ENCODE assay signal across 21 cellular contexts in genomic region chr14:52860910-52861309, GRCh38.
A peak's percentile ranks its signal among the peaks of the same experiment; 100 is the strongest.
DNase-seq lines count a peak whose midpoint lies in the region; ATAC-seq, FAIRE-seq and TF ChIP-seq lines count a peak whose summit lies in the region.
"Had no signal": no experiment of that assay in that cellular context is flagged by ENCODE, and none has a peak within 500 bp of the region (broad histone marks: within the 10 kb centered on the region; RNA-seq: fewer than 3 reads in every experiment).

No MANE protein-coding gene starts in this region.

- no peak for ATAC-seq in GM12878
- ATAC-seq: SK-N-SH treated with all-trans-retinoic acid at 6 μM for 48 hours had no signal

- H3K79me1 ChIP-seq in H9 (ENCODE audit: insufficient read depth, low read depth, low read length, poor library complexity, severe bottlenecking), result no peaks in the 10 kb centered on the region

- no peaks in the 10 kb centered on the region for H3K27me3 Mint-ChIP-seq in H9 (ENCODE audit: low read depth)
- H3K27me3 Mint-ChIP-seq: CD4-positive, alpha-beta memory T cell had no signal

- TF ChIP-seq EP300 in GM12878 (IDR thresholded peaks at IDR 0.05; ENCODE audit: borderline replicate concordance in 1 of 2, control insufficient read depth in 1 of 2, low read depth in 2 of 2, low read length in 2 of 2), result no peak

- no peak overlapping the region for H4K8ac ChIP-seq in H9 (replicated peaks; ENCODE audit: insufficient read length, low read depth, low read length)

- in situ Hi-C loops in GM12878 (cut with MboI), result no loop called here

- H2AFZ ChIP-seq in H9 (ENCODE audit: low read length) (no peak overlapping the region), GM12878 (ENCODE audit: control insufficient read depth, low read depth, low read length) (no peak overlapping the region)

- H3K9me3 ChIP-seq in H9 (ENCODE audit: control insufficient read depth, low read depth, low read length), result no peaks in the 10 kb centered on the region
- no peaks in the 10 kb centered on the region for H3K9me3 ChIP-seq in GM12878 (replicated peaks; ENCODE audit: control insufficient read depth, insufficient read depth, low read length)
- H3K9me3 ChIP-seq in subcutaneous abdominal adipose tissue (ENCODE audit: control insufficient read depth in 5 of 5, low read length in 5 of 5), result no peaks in the 10 kb centered on the region
- H3K9me3 ChIP-seq: SJCRH30 had no signal

- no TSS peak for BruUV-seq in GM12878 (replicated peaks; lab: Mats Ljungman, UMichigan)

- H3K27ac Mint-ChIP-seq in H9, result peak overlapping the region in 2 of 3 experiments; percentile 34 to 62; a peak in 1 of 7 replicates
- H3K27ac Mint-ChIP-seq: CD4-positive, alpha-beta memory T cell had no signal

- no peak overlapping the region for H3K27ac ChIP-seq in H9 (ENCODE audit: insufficient read length, low read depth, low read length)
- H3K27ac ChIP-seq in GM12878 (ENCODE audit: control insufficient read depth, insufficient read depth), result no peak overlapping the region
- peak overlapping the region; percentile 38 for H3K27ac ChIP-seq in subcutaneous abdominal adipose tissue (ENCODE audit: low read depth, low read length)
- H3K27ac ChIP-seq: SJCRH30 had no signal

- peak; percentile 16; the same call in 1 of the 2 replicates for TF ChIP-seq RAD21 in GM12878 (IDR thresholded peaks at IDR 0.05; ENCODE audit: insufficient read depth, low read depth, low read length)

- no peak overlapping the region for H3K4ac ChIP-seq in H9 (ENCODE audit: low read depth, low read length)

- peaks cover 28 to 73% (median 69%) of the 10 kb centered on the region in 3 experiments for H3K36me3 Mint-ChIP-seq in H9 (ENCODE audit: insufficient read depth in 1 of 3, low read depth in 3 of 3)
- H3K36me3 Mint-ChIP-seq: CD4-positive, alpha-beta memory T cell had no signal

- no peak for DNase-seq in H9
- DNase-seq in MV-4-11 (lab: John Stamatoyannopoulos, UW), result peak; percentile 42
- no peak for DNase-seq in GM12878 (ENCODE audit: low read depth, low spot score)
- no peak for DNase-seq in activated gamma-delta T cell treated with Interleukin-2 at 50 U/mL for 16 hours
- no peak for DNase-seq in putamen (ENCODE audit: low spot score)
- no peak for DNase-seq in NAMALWA (ENCODE audit: low spot score)
- DNase-seq: C1 segment of cervical spinal cord; CD4-positive, alpha-beta memory T cell; COR-L47; DMS53; H7; Kasumi-1; NCI-H2029; NCI-H446; NCI-H524 treated with DMSO at 0.1 percent for 48 hours; NCI-H774; SJCRH30; T-helper 2 cell had no signal

- no peaks in the 10 kb centered on the region for H3K27me3 ChIP-seq in H9 (ENCODE audit: insufficient read depth, low read length)
- H3K27me3 ChIP-seq in GM12878 (replicated peaks in 1 of 2; ENCODE audit: control insufficient read depth in 2 of 2, insufficient read depth in 2 of 2, low read length in 1 of 2), result no peaks in the 10 kb centered on the region
- H3K27me3 ChIP-seq in subcutaneous abdominal adipose tissue (ENCODE audit: control insufficient read depth in 5 of 5, insufficient read depth in 4 of 5, low read length in 5 of 5), result no peaks in the 10 kb centered on the region
- H3K27me3 ChIP-seq: SJCRH30 had no signal

- no peak for TF ChIP-seq CTCF in H9 (conservative IDR thresholded peaks at IDR 0.05)
- TF ChIP-seq CTCF in GM12878 (IDR thresholded peaks at IDR 0.05 in 2 of 3, conservative IDR thresholded peaks at IDR 0.05 in 1 of 3; ENCODE audit: control insufficient read depth in 2 of 3, extremely low read depth in 1 of 3, insufficient read depth in 1 of 3, low read depth in 3 of 3, low read length in 3 of 3), result no peak

- no peak overlapping the region for H2BK15ac ChIP-seq in H9 (ENCODE audit: low read depth, low read length)

- H4K91ac ChIP-seq in H9 (ENCODE audit: insufficient read length, low read depth, low read length), result no peak overlapping the region

- POLR2A ChIA-PET in GM12878 (lab: Charles Lee), result no interaction called here

- H3K56ac ChIP-seq in H9 (ENCODE audit: insufficient read length, low read depth, low read length), result no peak overlapping the region

- H3K4me3 Mint-ChIP-seq in H9, result no peak overlapping the region
- H3K4me3 Mint-ChIP-seq: CD4-positive, alpha-beta memory T cell had no signal

- no peak overlapping the region for H3T11ph ChIP-seq in H9 (ENCODE audit: low read length)

- H3K36me3 ChIP-seq in GM12878 (ENCODE audit: control insufficient read depth in 2 of 2, insufficient read depth in 2 of 2, low read length in 1 of 2) (no peaks in the 10 kb centered on the region), subcutaneous abdominal adipose tissue (ENCODE audit: control insufficient read depth in 5 of 5, insufficient read depth in 5 of 5, low read length in 5 of 5) (peaks cover 37 to 78% (median 57%) of the 10 kb centered on the region in 5 donors)

- H3K79me2 ChIP-seq in H9 (ENCODE audit: insufficient read depth, low read length) (no peaks in the 10 kb centered on the region), GM12878 (ENCODE audit: control insufficient read depth, insufficient read depth, low read length) (no peaks in the 10 kb centered on the region)

- no peak for FAIRE-seq in GM12878 (lab: Jason Lieb, UNC)
- FAIRE-seq: RCC 7860 had no signal

- H2BK12ac ChIP-seq in H9 (ENCODE audit: insufficient read length, low read depth, low read length), result no peak overlapping the region

- H3K4me3 ChIP-seq in GM12878 (no peak overlapping the region), subcutaneous abdominal adipose tissue (ENCODE audit: low read depth in 1 of 5, low read length in 5 of 5) (no peak overlapping the region)
- H3K4me3 ChIP-seq: SJCRH30 had no signal

- H3K18ac ChIP-seq in H9 (ENCODE audit: insufficient read length, low read depth, low read length), result no peak overlapping the region

- RAD21 ChIA-PET in GM12878 (lab: Charles Lee; ENCODE audit: unreplicated experiment), result no interaction called here

- H3K4me1 ChIP-seq in H9 (ENCODE audit: insufficient read depth, low read length) (no peaks in the 10 kb centered on the region; the same call in 1 of the 2 replicates), GM12878 (ENCODE audit: control insufficient read depth, insufficient read depth, low read length) (no peaks in the 10 kb centered on the region), subcutaneous abdominal adipose tissue (ENCODE audit: control insufficient read depth in 5 of 5, insufficient read depth in 5 of 5, low read length in 5 of 5) (peaks cover 0 to 11% (median 7%) of the 10 kb centered on the region in 5 donors)
- H3K4me1 ChIP-seq: SJCRH30 had no signal

- no CpG with 5 or more reads among the region's 3 CpGs for WGBS in H9 (ENCODE audit: extremely low coverage, insufficient read length, low lambda C conversion rate)
- WGBS in GM12878 (ENCODE audit: insufficient coverage, insufficient replicate concordance, low lambda C conversion rate, missing lambda C conversion rate), result 55% methylated on average over 3 of the region's 3 CpGs

- SMC1A ChIA-PET in GM12878 (lab: Charles Lee; ENCODE audit: uncharacterized antibody, unreplicated experiment), result interaction anchor here (1.0 to 1.4 kb wide), 3 partner anchors 17 to 91 kb away, joined by 3 to 4 read pairs (median 3); no protein-coding TSS in a partner anchor

- H3K4me1 Mint-ChIP-seq in H9, result 0 out of 4 replicates have a peak, but pooled peaks cover 0 to 2% of the 10 kb centered on the region in 2 experiments
- H3K4me1 Mint-ChIP-seq: CD4-positive, alpha-beta memory T cell had no signal

- H3K14ac ChIP-seq in H9 (ENCODE audit: insufficient read depth, low read length), result no peak overlapping the region

- H3K4me2 ChIP-seq in H9 (ENCODE audit: insufficient read depth, insufficient read length, low read length) (no peak overlapping the region), GM12878 (ENCODE audit: control insufficient read depth, insufficient read depth) (no peak overlapping the region)

- CTCF ChIA-PET in GM12878 (lab: Yijun Ruan, JAX), result interaction anchor here (1.1 kb wide), 1 partner anchor 92 kb away, joined by 3 read pairs; no protein-coding TSS in a partner anchor

- no peak overlapping the region for H2BK5ac ChIP-seq in H9 (ENCODE audit: insufficient read length, low read length)

- no peak overlapping the region for H2BK20ac ChIP-seq in H9 (ENCODE audit: low read depth, low read length, poor library complexity, severe bottlenecking)

- TF ChIP-seq POLR2A in GM12878 (IDR thresholded peaks at IDR 0.05; ENCODE audit: low read depth, low read length), result no peak

- no peak overlapping the region for H3K23ac ChIP-seq in H9 (ENCODE audit: insufficient read length, low read depth, low read length)

- intact Hi-C loops in GM12878 (cut with micrococcal nuclease; ENCODE audit: unreplicated experiment), result no loop called here

- H4K20me1 ChIP-seq in H9 (ENCODE audit: control insufficient read depth, insufficient read depth, insufficient read length) (no peaks in the 10 kb centered on the region), GM12878 (ENCODE audit: control insufficient read depth, insufficient read depth) (no peaks in the 10 kb centered on the region)

- H4K5ac ChIP-seq in H9 (ENCODE audit: insufficient read length, low read depth, low read length), result no peak overlapping the region

- no peak overlapping the region for H2AK5ac ChIP-seq in H9 (ENCODE audit: insufficient read length, low read length)

- no peak overlapping the region for H3K9ac ChIP-seq in H9 (ENCODE audit: extremely low read depth, insufficient read length, low read length)
- no peak overlapping the region for H3K9ac ChIP-seq in GM12878 (ENCODE audit: control insufficient read depth, insufficient read depth, low read length)
- H3K9ac ChIP-seq in subcutaneous abdominal adipose tissue (ENCODE audit: low read length in 5 of 5), result no peak overlapping the region

- H3K23me2 ChIP-seq in H9 (ENCODE audit: insufficient read length, low read depth, low read length, poor library complexity, severe bottlenecking), result no peaks in the 10 kb centered on the region

- no peak overlapping the region for H2BK120ac ChIP-seq in H9 (ENCODE audit: low read depth, low read length, poor library complexity, severe bottlenecking)

- no peaks in the 10 kb centered on the region for H3K9me3 Mint-ChIP-seq in H9
- H3K9me3 Mint-ChIP-seq: CD4-positive, alpha-beta memory T cell had no signal

TF ChIP-seq in GM12878, 131 proteins besides CTCF, POLR2A, EP300 and RAD21 (continues in another document):
- no peak for TF ChIP-seq SREBF1 (IDR thresholded peaks at IDR 0.05; ENCODE audit: low read length)
